ENCODE assay signal across 11 cellular contexts in the genomic region with DNA sequence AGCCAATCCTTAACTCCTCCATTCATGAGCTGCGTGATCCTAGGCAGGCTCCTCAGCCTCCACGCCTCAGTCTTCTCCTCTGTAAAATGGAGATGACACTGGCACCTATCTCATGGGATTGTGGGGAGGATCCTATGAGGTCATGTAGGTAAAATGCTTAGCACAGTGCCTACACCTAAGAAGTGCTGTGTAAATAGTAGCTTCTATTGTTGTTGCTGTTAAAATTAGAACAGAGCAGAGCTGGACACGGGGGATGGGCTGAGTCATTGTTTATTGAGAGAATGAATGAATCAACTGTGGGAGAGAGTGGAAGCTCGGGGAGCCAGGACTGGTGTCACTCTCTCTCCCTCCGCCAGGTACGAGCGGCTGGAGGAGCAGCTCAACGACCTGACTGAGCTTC. TPM values are rescaled to one million over a fixed set of nuclear protein-coding genes. Genes with fewer than 3 reads are reported as not detected.
DNase-seq lines count a peak whose midpoint lies in the region; ATAC-seq lines count a peak whose summit lies in the region.
"Had no signal": no experiment of that assay in that cellular context is flagged by ENCODE, and none has a peak within 500 bp of the region (broad histone marks: within the 10 kb centered on the region; RNA-seq: fewer than 3 reads in every experiment).

No MANE protein-coding gene starts in this region.

- H3K36me3 Mint-ChIP-seq in activated CD4-positive, alpha-beta memory T cell treated with anti-CD3 and anti-CD28 coated beads for 36 hours = no peaks in the 10 kb centered on the region

- CTCF ChIA-PET in activated CD4-positive, alpha-beta memory T cell treated with anti-CD3 and anti-CD28 coated beads for 36 hours (lab: Charles Lee) = interaction anchor here (0.5 to 21.5 kb wide), 10 partner anchors 11 to 1647 kb away, joined by 3 to 1370 read pairs (median 6); a partner anchor contains a TSS

- H3K27me3 Mint-ChIP-seq in activated CD4-positive, alpha-beta memory T cell treated with anti-CD3 and anti-CD28 coated beads for 36 hours = no peaks in the 10 kb centered on the region
- H3K27me3 Mint-ChIP-seq: B cell had no signal

- POLR2A ChIA-PET in activated CD4-positive, alpha-beta memory T cell treated with anti-CD3 and anti-CD28 coated beads for 36 hours (lab: Charles Lee) = no interaction called here

- DNase-seq in AG08396 (ENCODE audit: low spot score) (peak; percentile 71), HT1080 (ENCODE audit: low read depth) (peak; percentile 83), astrocyte of the hippocampus (ENCODE audit: low read depth, low spot score) (peak; percentile 59), iris pigment epithelial cell (ENCODE audit: low read depth) (peak; percentile 47), NCI-H1092 treated with DMSO at 0.1 percent for 48 hours (lab: John Stamatoyannopoulos, UW) (no peak)
- DNase-seq in activated T-cell treated with anti-CD3 and anti-CD28 coated beads, Interleukin-2, amount 50 U/mL, for 48 hours = no peak
- DNase-seq in activated CD4-positive, alpha-beta memory T cell treated with anti-CD3 and anti-CD28 coated beads for 36 hours = no peak
- DNase-seq: NK-92 treated with Interleukin-12 subunit alpha and Interleukin-12 subunit beta, amount 100 ng/mL, for 24 hours; uterus had no signal

- H3K9me3 Mint-ChIP-seq in activated CD4-positive, alpha-beta memory T cell treated with anti-CD3 and anti-CD28 coated beads for 36 hours = no peaks in the 10 kb centered on the region

- intact Hi-C loops in activated CD4-positive, alpha-beta memory T cell treated with anti-CD3 and anti-CD28 coated beads for 36 hours (cut with micrococcal nuclease) = loop anchor here (5.0 kb wide), 1 partner anchor 217 kb away; no protein-coding TSS in a partner anchor

- H3K4me3 Mint-ChIP-seq in activated CD4-positive, alpha-beta memory T cell treated with anti-CD3 and anti-CD28 coated beads for 36 hours = no peak overlapping the region
- H3K4me3 Mint-ChIP-seq: B cell had no signal

- no peak for ATAC-seq in HG02970 (IDR thresholded peaks at IDR 0.05; ENCODE audit: low FRiP score, unreplicated experiment)

- no peak overlapping the region for H3K27ac Mint-ChIP-seq in activated CD4-positive, alpha-beta memory T cell treated with anti-CD3 and anti-CD28 coated beads for 36 hours
- H3K27ac Mint-ChIP-seq: B cell had no signal

- peaks cover 21% of the 10 kb centered on the region for H3K4me1 Mint-ChIP-seq in activated CD4-positive, alpha-beta memory T cell treated with anti-CD3 and anti-CD28 coated beads for 36 hours (ENCODE audit: low read depth)

RNA-seq across cellular contexts. Expression of a gene that starts 43.0 kb away (rescaled TPM):
- total RNA-seq in HT1080 (2014; rRNA removed; shearing (Covaris generic)) = 1.5 and 2.3 TPM in 2 replicates
- polyA plus RNA-seq in HT1080 (2015; cell fraction: cytosol; rRNA removed) = 1.9 and 2.3 TPM in 2 replicates
- 1.6 and 1.8 TPM in 2 replicates for polyA plus RNA-seq in HT1080 (2015; cell fraction: nucleus; rRNA removed)
- 10 to 100 TPM in 1 of 2 experiments, 1 to 10 TPM in 1; 9.8 to 10.1 TPM for total RNA-seq in activated CD4-positive, alpha-beta memory T cell treated with anti-CD3 and anti-CD28 coated beads for 36 hours

RNA-seq across cellular contexts. Expression of a gene that starts 50.8 kb away (rescaled TPM):
- 1.8 and 2.2 TPM in 2 replicates for total RNA-seq in HT1080 (2014; rRNA removed; shearing (Covaris generic))
- polyA plus RNA-seq in HT1080 (2015; cell fraction: cytosol; rRNA removed) = 4.7 TPM in 2 replicates
- 10.2 and 11.0 TPM in 2 replicates for polyA plus RNA-seq in HT1080 (2015; cell fraction: nucleus; rRNA removed)
- total RNA-seq in activated CD4-positive, alpha-beta memory T cell treated with anti-CD3 and anti-CD28 coated beads for 36 hours = 1 to 10 TPM; 4.4 to 4.5 TPM

RNA-seq across cellular contexts. Expression of a gene that starts 59.3 kb away (rescaled TPM):
- total RNA-seq in HT1080 (2014; rRNA removed; shearing (Covaris generic)) = 4.6 and 5.1 TPM in 2 replicates
- polyA plus RNA-seq in HT1080 (2015; cell fraction: cytosol; rRNA removed) = 6.1 and 7.3 TPM in 2 replicates
- polyA plus RNA-seq in HT1080 (2015; cell fraction: nucleus; rRNA removed) = 6.4 and 6.8 TPM in 2 replicates
- 1 to 10 TPM; 9.0 to 9.8 TPM for total RNA-seq in activated CD4-positive, alpha-beta memory T cell treated with anti-CD3 and anti-CD28 coated beads for 36 hours

Comparison
In these comparisons a context has a peak if more than half of its experiments do, and no peak if none do; other contexts are left out.
1. DNase-seq: peak in AG08396 (single experiment), HT1080 (single experiment), astrocyte of the hippocampus (single experiment) and iris pigment epithelial cell (single experiment); none in activated T-cell treated with anti-CD3 and anti-CD28 coated beads, Interleukin-2, amount 50 U/mL, for 48 hours (0 of 2), activated CD4-positive, alpha-beta memory T cell treated with anti-CD3 and anti-CD28 coated beads for 36 hours (single experiment) and NCI-H1092 treated with DMSO at 0.1 percent for 48 hours (single experiment).